ENCODE assay signal across 23 cellular contexts in genomic region chr16:64242510-64242909, GRCh38.
"Had no signal": no experiment of that assay in that cellular context is flagged by ENCODE, and none has a peak within 500 bp of the region (broad histone marks: within the 10 kb centered on the region; RNA-seq: fewer than 3 reads in every experiment).

No MANE protein-coding gene starts in this region.

- H3K4me1 ChIP-seq: ascending aorta, breast epithelium, colonic mucosa, esophagus muscularis mucosa, right lobe of liver, upper lobe of left lung had no signal

- H3K4me3 ChIP-seq: ascending aorta, breast epithelium, colonic mucosa, dorsolateral prefrontal cortex, esophagus muscularis mucosa, gastrocnemius medialis, lung, right lobe of liver, smooth muscle cell, thoracic aorta, upper lobe of left lung had no signal

- H3K27ac Mint-ChIP-seq: activated CD8-positive, alpha-beta T cell treated with anti-CD3 and anti-CD28 coated beads, Interleukin-2, amount 10 ng/mL, durations not matched to agents 7 days and 5 days; activated naive CD4-positive, alpha-beta T cell treated with anti-CD3 and anti-CD28 coated beads, Interleukin-2, amount 50 U/mL, for 72 hours; naive thymus-derived CD8-positive, alpha-beta T cell; stimulated activated naive B cell treated with anti-CD40 and anti-IgM and Interleukin-4, amounts not matched to agents 10 μg/mL and 1 μg/mL and 100 μg/mL, for 72 hours; T-cell; T-helper 2 cell treated with Interferon-gamma antibody and Interleukin-4, amounts not matched to agents 5 μg/mL and 100 μg/mL, for 36 hours had no signal

- H3K36me3 ChIP-seq: ascending aorta, breast epithelium, colonic mucosa, esophagus muscularis mucosa, gastrocnemius medialis, right lobe of liver, thoracic aorta, upper lobe of left lung had no signal

- H3K4me3 Mint-ChIP-seq: activated CD8-positive, alpha-beta T cell treated with anti-CD3 and anti-CD28 coated beads, Interleukin-2, amount 10 ng/mL, durations not matched to agents 7 days and 5 days; naive thymus-derived CD8-positive, alpha-beta T cell; stimulated activated naive B cell treated with anti-CD40 and anti-IgM and Interleukin-4, amounts not matched to agents 10 μg/mL and 1 μg/mL and 100 μg/mL, for 72 hours; T-cell; T-helper 2 cell treated with Interferon-gamma antibody and Interleukin-4, amounts not matched to agents 5 μg/mL and 100 μg/mL, for 36 hours had no signal

- H3K9me3 ChIP-seq: breast epithelium, colonic mucosa, esophagus muscularis mucosa, gastrocnemius medialis, right lobe of liver had no signal

- ATAC-seq: activated CD8-positive, alpha-beta T cell treated with anti-CD3 and anti-CD28 coated beads, Interleukin-2, amount 10 ng/mL, durations not matched to agents 7 days and 5 days; activated naive CD4-positive, alpha-beta T cell treated with anti-CD3 and anti-CD28 coated beads, Interleukin-2, amount 50 U/mL, for 72 hours; gastrocnemius medialis; naive thymus-derived CD8-positive, alpha-beta T cell; right lobe of liver; stimulated activated naive B cell treated with anti-CD40 and anti-IgM and Interleukin-4, amounts not matched to agents 10 μg/mL and 1 μg/mL and 100 μg/mL, for 72 hours; T-cell had no signal

- DNase-seq: activated CD4-positive, alpha-beta T cell treated with anti-CD3 and anti-CD28 coated beads, Interleukin-2, amount 50 U/mL, for 1 hour; activated CD4-positive, CD25-positive, alpha-beta regulatory T cell treated with anti-CD3 and anti-CD28 coated beads, Interleukin-2, amount 50 U/mL, for 72 hours; activated CD8-positive, alpha-beta T cell treated with anti-CD3 and anti-CD28 coated beads, Interleukin-2, amount 10 ng/mL, durations not matched to agents 7 days and 5 days; activated T-cell treated with anti-CD3 and anti-CD28 coated beads, Interleukin-2, amount 50 U/mL, for 1 hour; colonic mucosa; gastrocnemius medialis; islet precursor cell; naive thymus-derived CD8-positive, alpha-beta T cell; right lobe of liver; stimulated activated CD4-positive, alpha-beta T cell treated with anti-CD3 and anti-CD28 coated beads, Interleukin-15, amount 100 ng/mL, for 24 hours; stimulated activated naive B cell treated with anti-CD40 and anti-IgM and Interleukin-4, amounts not matched to agents 10 μg/mL and 1 μg/mL and 100 μg/mL, for 72 hours; T-cell; upper lobe of left lung had no signal

- H3K27me3 Mint-ChIP-seq: naive thymus-derived CD8-positive, alpha-beta T cell; stimulated activated naive B cell treated with anti-CD40 and anti-IgM and Interleukin-4, amounts not matched to agents 10 μg/mL and 1 μg/mL and 100 μg/mL, for 72 hours; T-cell had no signal

- H3K27ac ChIP-seq: ascending aorta, breast epithelium, colonic mucosa, esophagus muscularis mucosa, gastrocnemius medialis, right lobe of liver, thoracic aorta, upper lobe of left lung, VCaP had no signal

- H3K4me1 Mint-ChIP-seq: naive thymus-derived CD8-positive, alpha-beta T cell; stimulated activated naive B cell treated with anti-CD40 and anti-IgM and Interleukin-4, amounts not matched to agents 10 μg/mL and 1 μg/mL and 100 μg/mL, for 72 hours; T-cell had no signal

- H3K27me3 ChIP-seq: ascending aorta, breast epithelium, colonic mucosa, dorsolateral prefrontal cortex, esophagus muscularis mucosa, gastrocnemius medialis, right lobe of liver, upper lobe of left lung had no signal

- H3K36me3 Mint-ChIP-seq: stimulated activated naive B cell treated with anti-CD40 and anti-IgM and Interleukin-4, amounts not matched to agents 10 μg/mL and 1 μg/mL and 100 μg/mL, for 72 hours; T-cell had no signal
